In genomic region chr6:131949909-131950766, GRCh38 we compare ENCODE assay signal across 1 cellular context.
A peak's percentile ranks its signal among the peaks of the same experiment; 100 is the strongest.
TF ChIP-seq lines count a peak whose summit lies in the region.

No MANE protein-coding gene starts in this region.

TF ChIP-seq in SK-N-SH, 30 proteins besides CTCF, POLR2A, EP300 and RAD21 (continued from another document):
- no peak for TF ChIP-seq CHD2 (IDR thresholded peaks at IDR 0.05; ENCODE audit: low read length, partially characterized antibody)
- TF ChIP-seq NRF1 (IDR thresholded peaks at IDR 0.05; ENCODE audit: low read depth, low read length): no peak
- TF ChIP-seq POLR2AphosphoS5 (IDR thresholded peaks at IDR 0.05; ENCODE audit: low read depth, low read length): peak; percentile 56
- TF ChIP-seq GATA2 (CRISPR knock-in tag; IDR thresholded peaks at IDR 0.05): no peak
